In genomic region chr22:21106000-21106399, GRCh38 we compare ENCODE assay signal across 3 cellular contexts.
TF ChIP-seq lines count a peak whose summit lies in the region.

No MANE protein-coding gene starts in this region.

TF ChIP-seq in A549, 52 proteins besides CTCF, POLR2A, EP300 and RAD21:
- no peak for TF ChIP-seq ZFP36 (IDR thresholded peaks at IDR 0.05; ENCODE audit: borderline replicate concordance, partially characterized antibody)
- no peak for TF ChIP-seq JUN (IDR thresholded peaks at IDR 0.05)
- TF ChIP-seq TFCP2L1 (CRISPR knock-in tag; IDR thresholded peaks at IDR 0.05) = no peak
- TF ChIP-seq, protein P1, sequence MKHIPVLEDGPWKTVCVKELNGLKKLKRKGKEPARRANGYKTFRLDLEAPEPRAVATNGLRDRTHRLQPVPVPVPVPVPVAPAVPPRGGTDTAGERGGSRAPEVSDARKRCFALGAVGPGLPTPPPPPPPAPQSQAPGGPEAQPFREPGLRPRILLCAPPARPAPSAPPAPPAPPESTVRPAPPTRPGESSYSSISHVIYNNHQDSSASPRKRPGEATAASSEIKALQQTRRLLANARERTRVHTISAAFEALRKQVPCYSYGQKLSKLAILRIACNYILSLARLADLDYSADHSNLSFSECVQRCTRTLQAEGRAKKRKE (CRISPR knock-in tag; IDR thresholded peaks at IDR 0.05; ENCODE audit: low read depth) = no peak
- no peak for TF ChIP-seq FOSB (CRISPR knock-in tag; IDR thresholded peaks at IDR 0.05)
- TF ChIP-seq, protein P2, sequence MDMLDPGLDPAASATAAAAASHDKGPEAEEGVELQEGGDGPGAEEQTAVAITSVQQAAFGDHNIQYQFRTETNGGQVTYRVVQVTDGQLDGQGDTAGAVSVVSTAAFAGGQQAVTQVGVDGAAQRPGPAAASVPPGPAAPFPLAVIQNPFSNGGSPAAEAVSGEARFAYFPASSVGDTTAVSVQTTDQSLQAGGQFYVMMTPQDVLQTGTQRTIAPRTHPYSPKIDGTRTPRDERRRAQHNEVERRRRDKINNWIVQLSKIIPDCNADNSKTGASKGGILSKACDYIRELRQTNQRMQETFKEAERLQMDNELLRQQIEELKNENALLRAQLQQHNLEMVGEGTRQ (IDR thresholded peaks at IDR 0.05) = no peak
- TF ChIP-seq NR3C1 (IDR thresholded peaks at IDR 0.05) = no peak
- no peak for TF ChIP-seq HOXB5 (CRISPR knock-in tag; IDR thresholded peaks at IDR 0.05)
- TF ChIP-seq PHF8 (IDR thresholded peaks at IDR 0.05; ENCODE audit: borderline replicate concordance, low read depth) = no peak
- no peak for TF ChIP-seq GATA3 (IDR thresholded peaks at IDR 0.05; ENCODE audit: borderline replicate concordance)
- no peak for TF ChIP-seq FOXS1 (CRISPR knock-in tag; IDR thresholded peaks at IDR 0.05)

TF ChIP-seq in H1, 55 proteins besides CTCF, POLR2A, EP300 and RAD21:
- TF ChIP-seq CBX8 (IDR thresholded peaks at IDR 0.05; ENCODE audit: borderline replicate concordance, low read depth, low read length) (no peak), RBBP5 (IDR thresholded peaks at IDR 0.05; ENCODE audit: borderline replicate concordance, low read depth, low read length) (no peak), E2F6 (IDR thresholded peaks at IDR 0.05) (no peak), KDM4A (IDR thresholded peaks at IDR 0.05; ENCODE audit: low read depth, low read length, severe bottlenecking) (no peak), CEBPB (IDR thresholded peaks at IDR 0.05; ENCODE audit: low read depth, low read length) (no peak), CBX5 (IDR thresholded peaks at IDR 0.05; ENCODE audit: low read depth, low read length) (no peak), NRF1 (IDR thresholded peaks at IDR 0.05; ENCODE audit: low read depth, low read length) (no peak), CREB1 (IDR thresholded peaks at IDR 0.05) (no peak), RXRA (IDR thresholded peaks at IDR 0.05; ENCODE audit: insufficient read depth, low read depth, low read length) (no peak), MAX (IDR thresholded peaks at IDR 0.05) (no peak)
- TF ChIP-seq, protein P3, sequence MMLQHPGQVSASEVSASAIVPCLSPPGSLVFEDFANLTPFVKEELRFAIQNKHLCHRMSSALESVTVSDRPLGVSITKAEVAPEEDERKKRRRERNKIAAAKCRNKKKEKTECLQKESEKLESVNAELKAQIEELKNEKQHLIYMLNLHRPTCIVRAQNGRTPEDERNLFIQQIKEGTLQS (IDR thresholded peaks at IDR 0.05; ENCODE audit: insufficient read depth, low read depth, low read length) = no peak
TF ChIP-seq in H1: peak in this region for 0.

TF ChIP-seq in WTC11, 78 proteins besides CTCF, POLR2A, EP300 and RAD21:
- TF ChIP-seq GABPB1 (CRISPR knock-in tag; IDR thresholded peaks at IDR 0.05) = no peak
- TF ChIP-seq ZNF121 (CRISPR knock-in tag; IDR thresholded peaks at IDR 0.05) = no peak
- TF ChIP-seq, protein P4, sequence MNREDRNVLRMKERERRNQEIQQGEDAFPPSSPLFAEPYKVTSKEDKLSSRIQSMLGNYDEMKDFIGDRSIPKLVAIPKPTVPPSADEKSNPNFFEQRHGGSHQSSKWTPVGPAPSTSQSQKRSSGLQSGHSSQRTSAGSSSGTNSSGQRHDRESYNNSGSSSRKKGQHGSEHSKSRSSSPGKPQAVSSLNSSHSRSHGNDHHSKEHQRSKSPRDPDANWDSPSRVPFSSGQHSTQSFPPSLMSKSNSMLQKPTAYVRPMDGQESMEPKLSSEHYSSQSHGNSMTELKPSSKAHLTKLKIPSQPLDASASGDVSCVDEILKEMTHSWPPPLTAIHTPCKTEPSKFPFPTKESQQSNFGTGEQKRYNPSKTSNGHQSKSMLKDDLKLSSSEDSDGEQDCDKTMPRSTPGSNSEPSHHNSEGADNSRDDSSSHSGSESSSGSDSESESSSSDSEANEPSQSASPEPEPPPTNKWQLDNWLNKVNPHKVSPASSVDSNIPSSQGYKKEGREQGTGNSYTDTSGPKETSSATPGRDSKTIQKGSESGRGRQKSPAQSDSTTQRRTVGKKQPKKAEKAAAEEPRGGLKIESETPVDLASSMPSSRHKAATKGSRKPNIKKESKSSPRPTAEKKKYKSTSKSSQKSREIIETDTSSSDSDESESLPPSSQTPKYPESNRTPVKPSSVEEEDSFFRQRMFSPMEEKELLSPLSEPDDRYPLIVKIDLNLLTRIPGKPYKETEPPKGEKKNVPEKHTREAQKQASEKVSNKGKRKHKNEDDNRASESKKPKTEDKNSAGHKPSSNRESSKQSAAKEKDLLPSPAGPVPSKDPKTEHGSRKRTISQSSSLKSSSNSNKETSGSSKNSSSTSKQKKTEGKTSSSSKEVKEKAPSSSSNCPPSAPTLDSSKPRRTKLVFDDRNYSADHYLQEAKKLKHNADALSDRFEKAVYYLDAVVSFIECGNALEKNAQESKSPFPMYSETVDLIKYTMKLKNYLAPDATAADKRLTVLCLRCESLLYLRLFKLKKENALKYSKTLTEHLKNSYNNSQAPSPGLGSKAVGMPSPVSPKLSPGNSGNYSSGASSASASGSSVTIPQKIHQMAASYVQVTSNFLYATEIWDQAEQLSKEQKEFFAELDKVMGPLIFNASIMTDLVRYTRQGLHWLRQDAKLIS (CRISPR knock-in tag; IDR thresholded peaks at IDR 0.05; ENCODE audit: borderline replicate concordance) = no peak
- TF ChIP-seq, protein P5, sequence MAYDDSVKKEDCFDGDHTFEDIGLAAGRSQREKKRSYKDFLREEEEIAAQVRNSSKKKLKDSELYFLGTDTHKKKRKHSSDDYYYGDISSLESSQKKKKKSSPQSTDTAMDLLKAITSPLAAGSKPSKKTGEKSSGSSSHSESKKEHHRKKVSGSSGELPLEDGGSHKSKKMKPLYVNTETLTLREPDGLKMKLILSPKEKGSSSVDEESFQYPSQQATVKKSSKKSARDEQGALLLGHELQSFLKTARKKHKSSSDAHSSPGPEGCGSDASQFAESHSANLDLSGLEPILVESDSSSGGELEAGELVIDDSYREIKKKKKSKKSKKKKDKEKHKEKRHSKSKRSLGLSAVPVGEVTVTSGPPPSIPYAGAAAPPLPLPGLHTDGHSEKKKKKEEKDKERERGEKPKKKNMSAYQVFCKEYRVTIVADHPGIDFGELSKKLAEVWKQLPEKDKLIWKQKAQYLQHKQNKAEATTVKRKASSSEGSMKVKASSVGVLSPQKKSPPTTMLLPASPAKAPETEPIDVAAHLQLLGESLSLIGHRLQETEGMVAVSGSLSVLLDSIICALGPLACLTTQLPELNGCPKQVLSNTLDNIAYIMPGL (CRISPR knock-in tag; IDR thresholded peaks at IDR 0.05) = no peak
- no peak for TF ChIP-seq ZNF317 (CRISPR knock-in tag; IDR thresholded peaks at IDR 0.05; ENCODE audit: borderline replicate concordance, low read depth)
- no peak for TF ChIP-seq ZSCAN18 (CRISPR knock-in tag; IDR thresholded peaks at IDR 0.05)
- TF ChIP-seq TEAD4 (CRISPR knock-in tag; IDR thresholded peaks at IDR 0.05) = no peak
- no peak for TF ChIP-seq TP53 (CRISPR knock-in tag; IDR thresholded peaks at IDR 0.05)
- TF ChIP-seq RELA (CRISPR knock-in tag; IDR thresholded peaks at IDR 0.05; ENCODE audit: borderline replicate concordance) = no peak
- TF ChIP-seq, protein P6, sequence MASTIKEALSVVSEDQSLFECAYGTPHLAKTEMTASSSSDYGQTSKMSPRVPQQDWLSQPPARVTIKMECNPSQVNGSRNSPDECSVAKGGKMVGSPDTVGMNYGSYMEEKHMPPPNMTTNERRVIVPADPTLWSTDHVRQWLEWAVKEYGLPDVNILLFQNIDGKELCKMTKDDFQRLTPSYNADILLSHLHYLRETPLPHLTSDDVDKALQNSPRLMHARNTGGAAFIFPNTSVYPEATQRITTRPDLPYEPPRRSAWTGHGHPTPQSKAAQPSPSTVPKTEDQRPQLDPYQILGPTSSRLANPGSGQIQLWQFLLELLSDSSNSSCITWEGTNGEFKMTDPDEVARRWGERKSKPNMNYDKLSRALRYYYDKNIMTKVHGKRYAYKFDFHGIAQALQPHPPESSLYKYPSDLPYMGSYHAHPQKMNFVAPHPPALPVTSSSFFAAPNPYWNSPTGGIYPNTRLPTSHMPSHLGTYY (CRISPR knock-in tag; IDR thresholded peaks at IDR 0.05) = no peak
- TF ChIP-seq ZNF416 (CRISPR knock-in tag; IDR thresholded peaks at IDR 0.05) = no peak
- TF ChIP-seq, protein P7, sequence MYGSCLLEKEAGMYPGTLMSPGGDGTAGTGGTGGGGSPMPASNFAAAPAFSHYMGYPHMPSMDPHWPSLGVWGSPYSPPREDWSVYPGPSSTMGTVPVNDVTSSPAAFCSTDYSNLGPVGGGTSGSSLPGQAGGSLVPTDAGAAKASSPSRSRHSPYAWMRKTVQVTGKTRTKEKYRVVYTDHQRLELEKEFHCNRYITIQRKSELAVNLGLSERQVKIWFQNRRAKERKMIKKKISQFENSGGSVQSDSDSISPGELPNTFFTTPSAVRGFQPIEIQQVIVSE (CRISPR knock-in tag; IDR thresholded peaks at IDR 0.05; ENCODE audit: borderline replicate concordance) = no peak
- TF ChIP-seq IRF2 (CRISPR knock-in tag; IDR thresholded peaks at IDR 0.05; ENCODE audit: borderline replicate concordance, low read depth) = no peak
- no peak for TF ChIP-seq ESRRA (CRISPR knock-in tag; IDR thresholded peaks at IDR 0.05; ENCODE audit: borderline replicate concordance)
- TF ChIP-seq, protein P8, sequence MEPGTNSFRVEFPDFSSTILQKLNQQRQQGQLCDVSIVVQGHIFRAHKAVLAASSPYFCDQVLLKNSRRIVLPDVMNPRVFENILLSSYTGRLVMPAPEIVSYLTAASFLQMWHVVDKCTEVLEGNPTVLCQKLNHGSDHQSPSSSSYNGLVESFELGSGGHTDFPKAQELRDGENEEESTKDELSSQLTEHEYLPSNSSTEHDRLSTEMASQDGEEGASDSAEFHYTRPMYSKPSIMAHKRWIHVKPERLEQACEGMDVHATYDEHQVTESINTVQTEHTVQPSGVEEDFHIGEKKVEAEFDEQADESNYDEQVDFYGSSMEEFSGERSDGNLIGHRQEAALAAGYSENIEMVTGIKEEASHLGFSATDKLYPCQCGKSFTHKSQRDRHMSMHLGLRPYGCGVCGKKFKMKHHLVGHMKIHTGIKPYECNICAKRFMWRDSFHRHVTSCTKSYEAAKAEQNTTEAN (CRISPR knock-in tag; IDR thresholded peaks at IDR 0.05) = no peak
- TF ChIP-seq, protein P9, sequence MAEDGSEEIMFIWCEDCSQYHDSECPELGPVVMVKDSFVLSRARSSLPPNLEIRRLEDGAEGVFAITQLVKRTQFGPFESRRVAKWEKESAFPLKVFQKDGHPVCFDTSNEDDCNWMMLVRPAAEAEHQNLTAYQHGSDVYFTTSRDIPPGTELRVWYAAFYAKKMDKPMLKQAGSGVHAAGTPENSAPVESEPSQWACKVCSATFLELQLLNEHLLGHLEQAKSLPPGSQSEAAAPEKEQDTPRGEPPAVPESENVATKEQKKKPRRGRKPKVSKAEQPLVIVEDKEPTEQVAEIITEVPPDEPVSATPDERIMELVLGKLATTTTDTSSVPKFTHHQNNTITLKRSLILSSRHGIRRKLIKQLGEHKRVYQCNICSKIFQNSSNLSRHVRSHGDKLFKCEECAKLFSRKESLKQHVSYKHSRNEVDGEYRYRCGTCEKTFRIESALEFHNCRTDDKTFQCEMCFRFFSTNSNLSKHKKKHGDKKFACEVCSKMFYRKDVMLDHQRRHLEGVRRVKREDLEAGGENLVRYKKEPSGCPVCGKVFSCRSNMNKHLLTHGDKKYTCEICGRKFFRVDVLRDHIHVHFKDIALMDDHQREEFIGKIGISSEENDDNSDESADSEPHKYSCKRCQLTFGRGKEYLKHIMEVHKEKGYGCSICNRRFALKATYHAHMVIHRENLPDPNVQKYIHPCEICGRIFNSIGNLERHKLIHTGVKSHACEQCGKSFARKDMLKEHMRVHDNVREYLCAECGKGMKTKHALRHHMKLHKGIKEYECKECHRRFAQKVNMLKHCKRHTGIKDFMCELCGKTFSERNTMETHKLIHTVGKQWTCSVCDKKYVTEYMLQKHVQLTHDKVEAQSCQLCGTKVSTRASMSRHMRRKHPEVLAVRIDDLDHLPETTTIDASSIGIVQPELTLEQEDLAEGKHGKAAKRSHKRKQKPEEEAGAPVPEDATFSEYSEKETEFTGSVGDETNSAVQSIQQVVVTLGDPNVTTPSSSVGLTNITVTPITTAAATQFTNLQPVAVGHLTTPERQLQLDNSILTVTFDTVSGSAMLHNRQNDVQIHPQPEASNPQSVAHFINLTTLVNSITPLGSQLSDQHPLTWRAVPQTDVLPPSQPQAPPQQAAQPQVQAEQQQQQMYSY (CRISPR knock-in tag; IDR thresholded peaks at IDR 0.05) = no peak
- TF ChIP-seq, protein P10, sequence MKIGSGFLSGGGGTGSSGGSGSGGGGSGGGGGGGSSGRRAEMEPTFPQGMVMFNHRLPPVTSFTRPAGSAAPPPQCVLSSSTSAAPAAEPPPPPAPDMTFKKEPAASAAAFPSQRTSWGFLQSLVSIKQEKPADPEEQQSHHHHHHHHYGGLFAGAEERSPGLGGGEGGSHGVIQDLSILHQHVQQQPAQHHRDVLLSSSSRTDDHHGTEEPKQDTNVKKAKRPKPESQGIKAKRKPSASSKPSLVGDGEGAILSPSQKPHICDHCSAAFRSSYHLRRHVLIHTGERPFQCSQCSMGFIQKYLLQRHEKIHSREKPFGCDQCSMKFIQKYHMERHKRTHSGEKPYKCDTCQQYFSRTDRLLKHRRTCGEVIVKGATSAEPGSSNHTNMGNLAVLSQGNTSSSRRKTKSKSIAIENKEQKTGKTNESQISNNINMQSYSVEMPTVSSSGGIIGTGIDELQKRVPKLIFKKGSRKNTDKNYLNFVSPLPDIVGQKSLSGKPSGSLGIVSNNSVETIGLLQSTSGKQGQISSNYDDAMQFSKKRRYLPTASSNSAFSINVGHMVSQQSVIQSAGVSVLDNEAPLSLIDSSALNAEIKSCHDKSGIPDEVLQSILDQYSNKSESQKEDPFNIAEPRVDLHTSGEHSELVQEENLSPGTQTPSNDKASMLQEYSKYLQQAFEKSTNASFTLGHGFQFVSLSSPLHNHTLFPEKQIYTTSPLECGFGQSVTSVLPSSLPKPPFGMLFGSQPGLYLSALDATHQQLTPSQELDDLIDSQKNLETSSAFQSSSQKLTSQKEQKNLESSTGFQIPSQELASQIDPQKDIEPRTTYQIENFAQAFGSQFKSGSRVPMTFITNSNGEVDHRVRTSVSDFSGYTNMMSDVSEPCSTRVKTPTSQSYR (CRISPR knock-in tag; IDR thresholded peaks at IDR 0.05) = no peak
- no peak for TF ChIP-seq NR2C2 (CRISPR knock-in tag; IDR thresholded peaks at IDR 0.05)
